ENCODE assay signal across 27 cellular contexts in genomic region chrX:31653395-31653794, GRCh38.
"Had no signal": no experiment of that assay in that cellular context is flagged by ENCODE, and none has a peak within 500 bp of the region (broad histone marks: within the 10 kb centered on the region; RNA-seq: fewer than 3 reads in every experiment).

No MANE protein-coding gene starts in this region.

- H3K9me3 Mint-ChIP-seq: activated naive CD4-positive, alpha-beta T cell treated with anti-CD3 and anti-CD28 coated beads for 36 hours; activated T-helper 17 cell treated with anti-CD3 and anti-CD28 coated beads, Interleukin-2, amount 50 U/mL, for 72 hours; T-helper 1 cell treated with Interleukin-12 subunit alpha and Interleukin-12 subunit beta and Interleukin-4 antibody, amounts not matched to agents 30 μg/mL and 1 μg/mL, for 36 hours had no signal

- H3K36me3 Mint-ChIP-seq: activated naive CD8-positive, alpha-beta T cell; WTC11 had no signal

- H3K36me3 ChIP-seq: brain microvascular endothelial cell, cardiac muscle cell had no signal

- H3K27me3 Mint-ChIP-seq: activated T-helper 17 cell treated with anti-CD3 and anti-CD28 coated beads, Interleukin-2, amount 50 U/mL, for 72 hours had no signal

- H3K4me3 Mint-ChIP-seq: activated naive CD4-positive, alpha-beta T cell treated with anti-CD3 and anti-CD28 coated beads for 36 hours; activated naive CD8-positive, alpha-beta T cell; activated T-helper 17 cell treated with anti-CD3 and anti-CD28 coated beads, Interleukin-2, amount 50 U/mL, for 72 hours; T-helper 1 cell treated with Interleukin-12 subunit alpha and Interleukin-12 subunit beta and Interleukin-4 antibody, amounts not matched to agents 30 μg/mL and 1 μg/mL, for 36 hours; WTC11 had no signal

- H3K27ac Mint-ChIP-seq: activated naive CD4-positive, alpha-beta T cell treated with anti-CD3 and anti-CD28 coated beads for 36 hours; activated naive CD8-positive, alpha-beta T cell; activated T-helper 17 cell treated with anti-CD3 and anti-CD28 coated beads, Interleukin-2, amount 50 U/mL, for 72 hours; T-helper 1 cell treated with Interleukin-12 subunit alpha and Interleukin-12 subunit beta and Interleukin-4 antibody, amounts not matched to agents 30 μg/mL and 1 μg/mL, for 36 hours; WTC11 had no signal

- H3K27ac ChIP-seq: brain microvascular endothelial cell, cardiac muscle cell had no signal

- H3K4me3 ChIP-seq: cardiac muscle cell, K562 had no signal

- H3K27me3 ChIP-seq: brain microvascular endothelial cell, cardiac muscle cell had no signal

- H3K4me1 Mint-ChIP-seq: activated T-helper 17 cell treated with anti-CD3 and anti-CD28 coated beads, Interleukin-2, amount 50 U/mL, for 72 hours; WTC11 had no signal

- DNase-seq: activated CD4-positive, alpha-beta T cell treated with anti-CD3 and anti-CD28 coated beads for 48 hours; activated CD4-positive, alpha-beta T cell treated with anti-CD3 and anti-CD28 coated beads, Interleukin-2, amount 50 U/mL, for 48 hours; activated CD4-positive, CD25-positive, alpha-beta regulatory T cell treated with anti-CD3 and anti-CD28 coated beads, Interleukin-2, amount 50 U/mL, for 72 hours; activated gamma-delta T cell; activated naive CD4-positive, alpha-beta T cell treated with anti-CD3 and anti-CD28 coated beads for 36 hours; activated T-cell treated with anti-CD3 and anti-CD28 coated beads for 4 hours; activated T-cell treated with anti-CD3 and anti-CD28 coated beads, Interleukin-2, amount 50 U/mL, for 48 hours; amygdala; brain microvascular endothelial cell; Karpas-422; MM.1S; NCI-H1092; NCI-H1417; NCI-H1930; NCI-H2171; NCI-H2227 treated with DMSO at 0.1 percent for 48 hours; NCI-H446 treated with DMSO at 0.1 percent for 48 hours; NCI-H524 treated with DMSO at 0.1 percent for 48 hours; NCI-H748 treated with DMSO at 0.1 percent for 48 hours; PC-3; SHP77 treated with DMSO at 0.1 percent for 48 hours had no signal
